Comparison of ENCODE assay signal across 8 cellular contexts in genomic region chr1:27887215-27888035, GRCh38. TPM values are rescaled to one million over a fixed set of nuclear protein-coding genes. Genes with fewer than 3 reads are reported as not detected.
DNase-seq lines count a peak whose midpoint lies in the region; ATAC-seq and TF ChIP-seq lines count a peak whose summit lies in the region.
"Had no signal": no experiment of that assay in that cellular context is flagged by ENCODE, and none has a peak within 500 bp of the region (broad histone marks: within the 10 kb centered on the region; RNA-seq: fewer than 3 reads in every experiment).

No MANE protein-coding gene starts in this region.

- H3K36me3 Mint-ChIP-seq in activated naive CD4-positive, alpha-beta T cell treated with anti-CD3 and anti-CD28 coated beads, Interleukin-2, amount 50 U/mL, for 72 hours: peaks cover 35 to 46% of the 10 kb centered on the region in 2 donors

- no peaks in the 10 kb centered on the region for H3K27me3 ChIP-seq in neutrophil

- peak; percentile 93 for DNase-seq in NOMO-1 treated with DMSO at 0.1 percent for 48 hours (lab: John Stamatoyannopoulos, UW; ENCODE audit: unreplicated experiment)
- peak in 1 of 2 donors; percentile 21 for DNase-seq in activated naive CD4-positive, alpha-beta T cell treated with anti-CD3 and anti-CD28 coated beads, Interleukin-2, amount 50 U/mL, for 72 hours (ENCODE audit: low spot score in 2 of 2)
- no peak for DNase-seq in SW 1271 (lab: John Stamatoyannopoulos, UW)
- no peak for DNase-seq in HuH-7.5 (ENCODE audit: low spot score)
- no peak for DNase-seq in DMS 273 treated with DMSO at 0.1 percent for 48 hours (lab: John Stamatoyannopoulos, UW)
- DNase-seq: NCI-H524 treated with DMSO at 0.1 percent for 48 hours had no signal

- in situ Hi-C loops in GM18951 (cut with MboI; ENCODE audit: low sequenced_read_pairs, unreplicated experiment): no loop called here

- no peaks in the 10 kb centered on the region for H3K9me3 ChIP-seq in neutrophil

- H3K36me3 ChIP-seq in neutrophil: peaks cover 88% of the 10 kb centered on the region

- peak; percentile 41 to 62 for ATAC-seq in activated naive CD4-positive, alpha-beta T cell treated with anti-CD3 and anti-CD28 coated beads, Interleukin-2, amount 50 U/mL, for 72 hours

- H3K4me3 ChIP-seq in neutrophil (ENCODE audit: low read depth in 1 of 2, low read length in 1 of 2): peak overlapping the region; percentile 51 to 69

- peak overlapping the region; percentile 89 to 90 for H3K27ac Mint-ChIP-seq in activated naive CD4-positive, alpha-beta T cell treated with anti-CD3 and anti-CD28 coated beads, Interleukin-2, amount 50 U/mL, for 72 hours

- H3K27ac ChIP-seq in neutrophil: peak overlapping the region; percentile 99

- TF ChIP-seq POLR2A in GM18951 (IDR thresholded peaks at IDR 0.05; ENCODE audit: extremely low read depth, insufficient read depth, insufficient read length): peak; percentile 19

- no peaks in the 10 kb centered on the region for H3K9me3 Mint-ChIP-seq in activated naive CD4-positive, alpha-beta T cell treated with anti-CD3 and anti-CD28 coated beads, Interleukin-2, amount 50 U/mL, for 72 hours

- peaks cover 100% of the 10 kb centered on the region in 2 experiments for H3K4me1 ChIP-seq in neutrophil (ENCODE audit: control insufficient read depth in 1 of 2, insufficient read depth in 1 of 2, low read depth in 1 of 2, low read length in 1 of 2)

- no peak for TF ChIP-seq CTCF in neutrophil (IDR thresholded peaks at IDR 0.05)

RNA-seq across cellular contexts. Expression of gene THEMIS2, which starts 15.1 kb away (rescaled TPM):
- total RNA-seq in activated naive CD4-positive, alpha-beta T cell treated with anti-CD3 and anti-CD28 coated beads, Interleukin-2, amount 50 U/mL, for 72 hours: 10 to 100 TPM; 27.3 to 34.6 TPM

RNA-seq across cellular contexts. Expression of gene RPA2, which starts 26.9 kb away (rescaled TPM):
- total RNA-seq in activated naive CD4-positive, alpha-beta T cell treated with anti-CD3 and anti-CD28 coated beads, Interleukin-2, amount 50 U/mL, for 72 hours: 10 to 100 TPM; 69.4 to 88.2 TPM

RNA-seq across cellular contexts. Expression of gene SMPDL3B, which starts 47.4 kb away (rescaled TPM):
- 1 to 10 TPM in 1 of 2 donors, under 1 TPM in 1; 0.43 to 1.3 TPM for total RNA-seq in activated naive CD4-positive, alpha-beta T cell treated with anti-CD3 and anti-CD28 coated beads, Interleukin-2, amount 50 U/mL, for 72 hours

RNA-seq across cellular contexts. Expression of gene PPP1R8, which starts 56.8 kb away (rescaled TPM):
- total RNA-seq in activated naive CD4-positive, alpha-beta T cell treated with anti-CD3 and anti-CD28 coated beads, Interleukin-2, amount 50 U/mL, for 72 hours: 10 to 100 TPM; 28.3 to 52.0 TPM
